Comparison of ENCODE assay signal across 8 cellular contexts in the genomic region with DNA sequence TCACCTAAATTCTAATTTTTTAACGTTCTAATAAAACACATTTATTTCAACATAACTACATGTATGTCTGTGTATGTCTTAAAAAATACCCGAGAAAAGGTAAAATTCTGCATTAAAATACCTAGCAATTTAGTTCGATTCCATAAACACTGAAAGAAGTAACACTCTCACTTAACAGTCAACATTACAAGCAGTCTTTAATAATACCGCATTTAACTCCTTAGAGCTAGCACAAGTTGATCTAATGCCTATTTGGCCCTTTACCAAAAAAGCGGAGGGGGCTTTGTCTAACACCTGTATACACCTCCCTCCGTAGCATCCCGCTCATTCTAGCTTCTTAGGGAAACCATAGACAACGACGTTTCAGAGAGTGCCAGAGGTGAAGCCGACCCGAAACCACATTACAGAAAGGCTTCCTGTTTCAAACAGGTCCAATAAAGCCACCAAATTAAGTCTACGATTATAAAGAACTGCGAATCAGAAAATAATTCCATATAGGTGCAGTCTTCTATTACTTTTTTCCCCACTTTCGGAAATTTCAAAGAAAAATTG. TPM values are rescaled to one million over a fixed set of nuclear protein-coding genes. Genes with fewer than 3 reads are reported as not detected.
A peak's percentile ranks its signal among the peaks of the same experiment; 100 is the strongest.
DNase-seq lines count a peak whose midpoint lies in the region; ATAC-seq, FAIRE-seq and TF ChIP-seq lines count a peak whose summit lies in the region.

No MANE protein-coding gene starts in this region.

- FAIRE-seq in bronchial epithelial cell (lab: Jason Lieb, UNC), result no peak

- H3K27ac ChIP-seq in thyroid gland, result peak overlapping the region; percentile 98 to 100 (median 98)

- WGBS in thyroid gland, 2 donors, result 25 to 28% methylated on average over 14 of the region's 14 CpGs

- intact Hi-C loops in thyroid gland (cut with DNase I), result no loop called here

- DNase-seq in GM12864 (ENCODE audit: low read depth) (no peak), NCI-H510A (lab: John Stamatoyannopoulos, UW) (peak; percentile 2), bronchial epithelial cell (ENCODE audit: low read depth) (no peak), lung microvascular endothelial cell (ENCODE audit: low read depth in 2 of 2) (peak; percentile 26 to 35), thyroid gland (peak; percentile 13), NCI-H1092 (lab: John Stamatoyannopoulos, UW) (no peak), SW480 (ENCODE audit: low spot score) (no peak)

- H3K27me3 ChIP-seq in bronchial epithelial cell (ENCODE audit: control insufficient read depth, insufficient read depth, low read length) (no peaks in the 10 kb centered on the region), thyroid gland (no peaks in the 10 kb centered on the region)

- H3K4me3 ChIP-seq in GM12864 (ENCODE audit: low read depth, low read length) (peak overlapping the region; percentile 62), bronchial epithelial cell (ENCODE audit: low read depth, low read length) (peak overlapping the region; percentile 92), thyroid gland (replicated peaks in 1 of 3) (peak overlapping the region in 2 of 3 donors; percentile 4 to 79)

- H3K36me3 ChIP-seq in bronchial epithelial cell (ENCODE audit: control insufficient read depth, insufficient read depth, low read length) (peaks cover 1% of the 10 kb centered on the region), thyroid gland (no peaks in the 10 kb centered on the region)

- peaks cover 0 to 10% of the 10 kb centered on the region in 2 donors for H3K4me1 ChIP-seq in thyroid gland

- H3K9me3 ChIP-seq in thyroid gland, result no peaks in the 10 kb centered on the region

- TF ChIP-seq CTCF in GM12864 (IDR thresholded peaks at IDR 0.05; ENCODE audit: low read depth, low read length, missing control alignments), result no peak
- no peak for TF ChIP-seq CTCF in bronchial epithelial cell (IDR thresholded peaks at IDR 0.05; ENCODE audit: insufficient read depth, low read length, severe bottlenecking)
- TF ChIP-seq CTCF in thyroid gland (IDR thresholded peaks at IDR 0.05), result no peak

- TF ChIP-seq POLR2A in thyroid gland (IDR thresholded peaks at IDR 0.05), result no peak

- ATAC-seq in GM19328 (IDR thresholded peaks at IDR 0.05; ENCODE audit: unreplicated experiment), result no peak

RNA-seq across cellular contexts. Expression of a gene that starts 1.2 kb away (rescaled TPM):
- total RNA-seq in bronchial epithelial cell (62.1 and 73.1 TPM in 2 replicates), lung microvascular endothelial cell (36.0 and 50.8 TPM in 2 replicates), thyroid gland (10 to 100 TPM; 63.1 to 86.9 (median 77.5) TPM)

RNA-seq across cellular contexts. Expression of a gene that starts 47.3 kb away (rescaled TPM):
- 1.5 and 1.8 TPM in 2 replicates for total RNA-seq in bronchial epithelial cell
- 0.65 and 1.2 TPM in 2 replicates for total RNA-seq in lung microvascular endothelial cell
- 1 to 10 TPM in 2 of 4 donors, under 1 TPM in 2; 0.38 to 4.0 (median 2.1) TPM for total RNA-seq in thyroid gland

Comparison
In these comparisons a context has a peak if more than half of its experiments do, and no peak if none do; other contexts are left out.
1. DNase-seq: peak in NCI-H510A (single experiment), lung microvascular endothelial cell (2 of 2) and thyroid gland (2 of 2); none in GM12864 (single experiment), bronchial epithelial cell (single experiment), NCI-H1092 (single experiment) and SW480 (single experiment).
2. H3K4me3 ChIP-seq: peak in every context shown above with its lines; median percentile 92 in bronchial epithelial cell; 62 in GM12864; 42 in thyroid gland.